ENCODE assay signal across 15 cellular contexts in genomic region chr7:50208335-50208982, GRCh38.
DNase-seq lines count a peak whose midpoint lies in the region; ATAC-seq lines count a peak whose summit lies in the region.
"Had no signal": no experiment of that assay in that cellular context is flagged by ENCODE, and none has a peak within 500 bp of the region (broad histone marks: within the 10 kb centered on the region; RNA-seq: fewer than 3 reads in every experiment).

No MANE protein-coding gene starts in this region.

- H3K9me3 Mint-ChIP-seq in activated CD4-positive, alpha-beta T cell treated with anti-CD3 and anti-CD28 coated beads for 36 hours (ENCODE audit: low read depth) = no peaks in the 10 kb centered on the region
- H3K9me3 Mint-ChIP-seq in CD4-positive, CD25-positive, alpha-beta regulatory T cell = no peaks in the 10 kb centered on the region
- H3K9me3 Mint-ChIP-seq in activated CD4-positive, alpha-beta T cell treated with anti-CD3 and anti-CD28 coated beads, Interleukin-2, amount 10 ng/mL, durations not matched to agents 7 days and 5 days = peaks cover 3% of the 10 kb centered on the region
- H3K9me3 Mint-ChIP-seq in effector memory CD8-positive, alpha-beta T cell = no peaks in the 10 kb centered on the region

- no peak for ATAC-seq in activated CD4-positive, alpha-beta T cell treated with anti-CD3 and anti-CD28 coated beads for 36 hours
- ATAC-seq in CD4-positive, CD25-positive, alpha-beta regulatory T cell (ENCODE audit: low read depth in 2 of 2) = no peak
- ATAC-seq in effector memory CD8-positive, alpha-beta T cell (replicated peaks) = no peak
- ATAC-seq in HG02981 (IDR thresholded peaks at IDR 0.05; ENCODE audit: unreplicated experiment) = no peak
- ATAC-seq in HG03095 (IDR thresholded peaks at IDR 0.05; ENCODE audit: unreplicated experiment) = no peak

- no peaks in the 10 kb centered on the region for H3K27me3 ChIP-seq in CD4-positive, CD25-positive, alpha-beta regulatory T cell (ENCODE audit: control insufficient read depth, insufficient read depth, low read length)
- H3K27me3 ChIP-seq: pancreas had no signal

- intact Hi-C loops in activated CD4-positive, alpha-beta T cell treated with anti-CD3 and anti-CD28 coated beads for 36 hours (cut with DNase I, micrococcal nuclease) = loop anchor here (5.0 kb wide), 2 partner anchors 144 to 454 kb away; no protein-coding TSS in a partner anchor

- peaks cover 98% of the 10 kb centered on the region for H3K4me1 Mint-ChIP-seq in activated CD4-positive, alpha-beta T cell treated with anti-CD3 and anti-CD28 coated beads for 36 hours
- H3K4me1 Mint-ChIP-seq in CD4-positive, CD25-positive, alpha-beta regulatory T cell = peaks cover 19 to 93% (median 60%) of the 10 kb centered on the region in 4 donors
- H3K4me1 Mint-ChIP-seq in activated CD4-positive, alpha-beta T cell treated with anti-CD3 and anti-CD28 coated beads, Interleukin-2, amount 10 ng/mL, durations not matched to agents 7 days and 5 days = peaks cover 97% of the 10 kb centered on the region
- H3K4me1 Mint-ChIP-seq in effector memory CD8-positive, alpha-beta T cell (ENCODE audit: low read depth in 2 of 2) = peaks cover 56 to 64% of the 10 kb centered on the region in 2 donors

- peak; percentile 66 for DNase-seq in activated CD4-positive, alpha-beta T cell treated with anti-CD3 and anti-CD28 coated beads for 36 hours
- no peak for DNase-seq in activated CD4-positive, alpha-beta T cell treated with anti-CD3 and anti-CD28 coated beads, Interleukin-2, amount 50 U/mL, for 4 hours
- DNase-seq in CD4-positive, CD25-positive, alpha-beta regulatory T cell = no peak
- peak; percentile 9 for DNase-seq in activated CD4-positive, alpha-beta T cell treated with anti-CD3 and anti-CD28 coated beads, Interleukin-2, amount 10 ng/mL, durations not matched to agents 7 days and 5 days
- no peak for DNase-seq in effector memory CD8-positive, alpha-beta T cell
- no peak for DNase-seq in NCI-H1048 (lab: John Stamatoyannopoulos, UW)
- DNase-seq: erythroblast, NCI-H526 treated with DMSO at 0.1 percent for 48 hours, pancreas, SK-N-SH, stomach had no signal

- no peaks in the 10 kb centered on the region for H3K9me3 ChIP-seq in CD4-positive, CD25-positive, alpha-beta regulatory T cell (ENCODE audit: control insufficient read depth in 2 of 2, low read length in 2 of 2)
- H3K9me3 ChIP-seq: left ventricle myocardium inferior, pancreas, SK-N-SH, stomach had no signal

- POLR2A ChIA-PET in activated CD4-positive, alpha-beta T cell treated with anti-CD3 and anti-CD28 coated beads for 36 hours (lab: Charles Lee) = interaction anchor here (2.7 kb wide), 1 partner anchor 100 kb away, joined by 14 read pairs; no protein-coding TSS in a partner anchor
- POLR2A ChIA-PET in activated CD4-positive, alpha-beta T cell treated with anti-CD3 and anti-CD28 coated beads, Interleukin-2, amount 10 ng/mL, durations not matched to agents 7 days and 5 days (lab: Charles Lee) = no interaction called here

- H3K36me3 ChIP-seq in CD4-positive, CD25-positive, alpha-beta regulatory T cell (ENCODE audit: control insufficient read depth, insufficient read depth, low read length) = no peaks in the 10 kb centered on the region
- H3K36me3 ChIP-seq: left ventricle myocardium inferior, pancreas, stomach had no signal

- no peak overlapping the region for H3K4me3 ChIP-seq in CD4-positive, CD25-positive, alpha-beta regulatory T cell (ENCODE audit: low read depth, low read length)
- H3K4me3 ChIP-seq: coronary artery, left ventricle myocardium inferior, pancreas, stomach had no signal

- peaks cover 6% of the 10 kb centered on the region for H3K36me3 Mint-ChIP-seq in activated CD4-positive, alpha-beta T cell treated with anti-CD3 and anti-CD28 coated beads for 36 hours (ENCODE audit: low read depth)
- no peaks in the 10 kb centered on the region for H3K36me3 Mint-ChIP-seq in CD4-positive, CD25-positive, alpha-beta regulatory T cell
- H3K36me3 Mint-ChIP-seq in activated CD4-positive, alpha-beta T cell treated with anti-CD3 and anti-CD28 coated beads, Interleukin-2, amount 10 ng/mL, durations not matched to agents 7 days and 5 days (ENCODE audit: low read depth) = peaks cover 12% of the 10 kb centered on the region
- peaks cover 8% of the 10 kb centered on the region for H3K36me3 Mint-ChIP-seq in effector memory CD8-positive, alpha-beta T cell (ENCODE audit: insufficient read depth)

- H3K27ac ChIP-seq in CD4-positive, CD25-positive, alpha-beta regulatory T cell (ENCODE audit: insufficient read depth, low read length, poor library complexity, severe bottlenecking) = no peak overlapping the region
- H3K27ac ChIP-seq: coronary artery, left ventricle myocardium inferior, pancreas, stomach had no signal

- H3K27ac Mint-ChIP-seq in activated CD4-positive, alpha-beta T cell treated with anti-CD3 and anti-CD28 coated beads for 36 hours = peak overlapping the region; percentile 89
- peak overlapping the region; percentile 89 to 98 (median 94) for H3K27ac Mint-ChIP-seq in CD4-positive, CD25-positive, alpha-beta regulatory T cell
- H3K27ac Mint-ChIP-seq in activated CD4-positive, alpha-beta T cell treated with anti-CD3 and anti-CD28 coated beads, Interleukin-2, amount 10 ng/mL, durations not matched to agents 7 days and 5 days = peak overlapping the region; percentile 93
- peak overlapping the region in 1 of 2 donors; percentile 94 for H3K27ac Mint-ChIP-seq in effector memory CD8-positive, alpha-beta T cell

- no peaks in the 10 kb centered on the region for H3K27me3 Mint-ChIP-seq in activated CD4-positive, alpha-beta T cell treated with anti-CD3 and anti-CD28 coated beads for 36 hours
- no peaks in the 10 kb centered on the region for H3K27me3 Mint-ChIP-seq in CD4-positive, CD25-positive, alpha-beta regulatory T cell
- H3K27me3 Mint-ChIP-seq in activated CD4-positive, alpha-beta T cell treated with anti-CD3 and anti-CD28 coated beads, Interleukin-2, amount 10 ng/mL, durations not matched to agents 7 days and 5 days = no peaks in the 10 kb centered on the region
- H3K27me3 Mint-ChIP-seq in effector memory CD8-positive, alpha-beta T cell = no peaks in the 10 kb centered on the region

- CTCF ChIA-PET in activated CD4-positive, alpha-beta T cell treated with anti-CD3 and anti-CD28 coated beads for 36 hours (lab: Charles Lee) = interaction anchor here (0.9 to 8.0 kb wide), 4 partner anchors 22 to 208 kb away, joined by 3 to 93 read pairs (median 5); no protein-coding TSS in a partner anchor
- CTCF ChIA-PET in activated CD4-positive, alpha-beta T cell treated with anti-CD3 and anti-CD28 coated beads, Interleukin-2, amount 10 ng/mL, durations not matched to agents 7 days and 5 days (lab: Charles Lee) = interaction anchor here (3.7 to 14.5 kb wide), 3 partner anchors 20 to 155 kb away, joined by 20 to 200 read pairs (median 106); partner anchors contain the start of gene IKZF1

- peak overlapping the region; percentile 21 for H3K4me3 Mint-ChIP-seq in activated CD4-positive, alpha-beta T cell treated with anti-CD3 and anti-CD28 coated beads for 36 hours
- H3K4me3 Mint-ChIP-seq in CD4-positive, CD25-positive, alpha-beta regulatory T cell = peak overlapping the region in 3 of 4 donors; percentile 43 to 62 (median 59)
- H3K4me3 Mint-ChIP-seq in activated CD4-positive, alpha-beta T cell treated with anti-CD3 and anti-CD28 coated beads, Interleukin-2, amount 10 ng/mL, durations not matched to agents 7 days and 5 days = no peak overlapping the region
- peak overlapping the region; percentile 0 to 42 for H3K4me3 Mint-ChIP-seq in effector memory CD8-positive, alpha-beta T cell

- peaks cover 77% of the 10 kb centered on the region for H3K4me1 ChIP-seq in CD4-positive, CD25-positive, alpha-beta regulatory T cell (ENCODE audit: control insufficient read depth, insufficient read depth, low read length, poor library complexity, severe bottlenecking)
- H3K4me1 ChIP-seq: pancreas had no signal

Comparison
In these comparisons a context has a peak if more than half of its experiments do, and no peak if none do; other contexts are left out.
1. DNase-seq: peak in activated CD4-positive, alpha-beta T cell treated with anti-CD3 and anti-CD28 coated beads for 36 hours (single experiment) and activated CD4-positive, alpha-beta T cell treated with anti-CD3 and anti-CD28 coated beads, Interleukin-2, amount 10 ng/mL, durations not matched to agents 7 days and 5 days (single experiment); none in activated CD4-positive, alpha-beta T cell treated with anti-CD3 and anti-CD28 coated beads, Interleukin-2, amount 50 U/mL, for 4 hours (0 of 2), CD4-positive, CD25-positive, alpha-beta regulatory T cell (0 of 3), effector memory CD8-positive, alpha-beta T cell (0 of 3) and NCI-H1048 (single experiment).